ENCODE assay signal across 8 cellular contexts in the genomic region with DNA sequence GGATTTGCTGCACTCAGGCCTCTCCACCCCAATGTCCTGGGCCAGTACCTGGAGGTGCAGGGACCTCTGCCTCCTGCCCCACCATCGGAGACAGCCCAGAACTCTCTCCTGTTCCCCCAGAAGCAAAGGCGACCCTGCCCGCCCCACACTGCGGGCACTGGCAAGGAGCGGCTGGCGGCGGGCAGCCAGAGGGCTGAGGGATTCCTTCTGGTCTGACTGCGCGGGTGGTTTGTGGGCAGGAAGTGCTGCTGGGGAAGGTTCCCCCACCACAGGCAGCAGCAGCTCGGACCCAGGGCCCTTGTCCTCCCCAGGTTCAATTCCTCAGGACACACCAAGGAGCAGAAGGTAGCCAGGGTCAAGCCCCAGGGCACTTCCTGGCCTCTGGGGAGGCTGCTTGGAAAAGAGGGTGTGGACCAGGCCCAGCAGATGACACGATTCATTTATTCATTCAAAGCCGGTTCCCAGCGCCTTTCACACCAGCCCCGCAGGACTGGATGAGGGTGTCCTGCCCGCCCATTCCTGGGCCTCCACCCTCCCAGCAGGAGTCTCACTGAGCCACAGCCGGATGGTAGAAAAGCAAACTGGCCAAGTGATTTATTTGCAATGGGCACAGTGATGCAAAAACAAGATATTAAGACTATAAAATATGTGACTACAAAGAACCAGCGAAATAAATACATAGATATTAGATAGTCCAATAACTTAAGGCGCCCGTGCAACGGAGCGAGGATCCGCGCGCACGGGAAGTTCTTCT. TPM values are rescaled to one million over a fixed set of nuclear protein-coding genes. Genes with fewer than 3 reads are reported as not detected.
DNase-seq lines count a peak whose midpoint lies in the region; ATAC-seq and TF ChIP-seq lines count a peak whose summit lies in the region.

No MANE protein-coding gene starts in this region.

- H3K9ac ChIP-seq in adipocyte (ENCODE audit: low read length) (peak overlapping the region; percentile 79), iPS-15b (ENCODE audit: low read depth, low read length) (no peak overlapping the region)

- peaks cover 19% of the 10 kb centered on the region for H3K4me1 Mint-ChIP-seq in activated naive CD4-positive, alpha-beta T cell treated with anti-CD3 and anti-CD28 coated beads for 36 hours (ENCODE audit: low read depth)

- ATAC-seq in thoracic aorta (ENCODE audit: insufficient number of reproducible peaks, low FRiP score, low read depth) = no peak
- no peak for ATAC-seq in HG02840 (IDR thresholded peaks at IDR 0.05; ENCODE audit: low FRiP score, unreplicated experiment)
- no peak for ATAC-seq in GM19328 (IDR thresholded peaks at IDR 0.05; ENCODE audit: unreplicated experiment)
- no peak for ATAC-seq in HG03432 (IDR thresholded peaks at IDR 0.05; ENCODE audit: unreplicated experiment)

- no peak for DNase-seq in activated naive CD4-positive, alpha-beta T cell treated with anti-CD3 and anti-CD28 coated beads for 36 hours
- no peak for DNase-seq in activated naive CD4-positive, alpha-beta T cell (lab: John Stamatoyannopoulos, UW)
- DNase-seq in adipocyte (ENCODE audit: low read depth) (peak; percentile 49), thoracic aorta (ENCODE audit: low spot score) (no peak)

- CTCF ChIA-PET in activated naive CD4-positive, alpha-beta T cell treated with anti-CD3 and anti-CD28 coated beads for 36 hours (lab: Charles Lee) = interaction anchor here (2.2 kb wide), 1 partner anchor 36 kb away, joined by 18 read pairs; no protein-coding TSS in a partner anchor

- intact Hi-C loops in activated naive CD4-positive, alpha-beta T cell treated with anti-CD3 and anti-CD28 coated beads for 36 hours (cut with micrococcal nuclease) = no loop called here

- H3K4me3 ChIP-seq in adipocyte (ENCODE audit: low read length) (peak overlapping the region; percentile 81), iPS-15b (ENCODE audit: low read depth, low read length) (peak overlapping the region; percentile 54), thoracic aorta (peak overlapping the region; percentile 85)

- no peaks in the 10 kb centered on the region for H3K36me3 Mint-ChIP-seq in activated naive CD4-positive, alpha-beta T cell treated with anti-CD3 and anti-CD28 coated beads for 36 hours (ENCODE audit: low read depth)

- no peaks in the 10 kb centered on the region for H3K36me3 ChIP-seq in adipocyte (ENCODE audit: control insufficient read depth, insufficient read depth, low read length, severe bottlenecking)
- no peaks in the 10 kb centered on the region for H3K36me3 ChIP-seq in iPS-15b (ENCODE audit: control insufficient read depth, insufficient read depth, low read length)
- no peaks in the 10 kb centered on the region for H3K36me3 ChIP-seq in thoracic aorta

- peaks cover 20% of the 10 kb centered on the region for H3K27me3 Mint-ChIP-seq in activated naive CD4-positive, alpha-beta T cell treated with anti-CD3 and anti-CD28 coated beads for 36 hours (ENCODE audit: low read depth)

- peak overlapping the region; percentile 51 for H3K4me3 Mint-ChIP-seq in activated naive CD4-positive, alpha-beta T cell treated with anti-CD3 and anti-CD28 coated beads for 36 hours

- no peaks in the 10 kb centered on the region for H3K9me3 Mint-ChIP-seq in activated naive CD4-positive, alpha-beta T cell treated with anti-CD3 and anti-CD28 coated beads for 36 hours

- H3K27me3 ChIP-seq in adipocyte (replicated peaks; ENCODE audit: control insufficient read depth, insufficient read depth, low read length) = no peaks in the 10 kb centered on the region
- H3K27me3 ChIP-seq in iPS-15b (ENCODE audit: control insufficient read depth, insufficient read depth, low read length) = peaks cover 23% of the 10 kb centered on the region
- no peaks in the 10 kb centered on the region for H3K27me3 ChIP-seq in thoracic aorta (replicated peaks; ENCODE audit: insufficient read depth)

- H3K27ac ChIP-seq in thoracic aorta = no peak overlapping the region

- TF ChIP-seq CTCF in thoracic aorta (IDR thresholded peaks at IDR 0.05) = no peak

- no peak overlapping the region for H3K27ac Mint-ChIP-seq in activated naive CD4-positive, alpha-beta T cell treated with anti-CD3 and anti-CD28 coated beads for 36 hours

- H3K4me1 ChIP-seq in adipocyte (ENCODE audit: control insufficient read depth, insufficient read depth, low read length) = peaks cover 20% of the 10 kb centered on the region
- H3K4me1 ChIP-seq in iPS-15b (ENCODE audit: control insufficient read depth, insufficient read depth, low read length) = no peaks in the 10 kb centered on the region
- peaks cover 3 to 31% of the 10 kb centered on the region in 2 donors for H3K4me1 ChIP-seq in thoracic aorta (ENCODE audit: control insufficient read depth in 1 of 2, low read depth in 2 of 2)

- no peaks in the 10 kb centered on the region for H3K9me3 ChIP-seq in adipocyte (ENCODE audit: control insufficient read depth, low read length)
- no peaks in the 10 kb centered on the region for H3K9me3 ChIP-seq in iPS-15b (ENCODE audit: control insufficient read depth, insufficient read depth, low read length)
- no peaks in the 10 kb centered on the region for H3K9me3 ChIP-seq in thoracic aorta

RNA-seq across cellular contexts. Expression of gene PHLDA2, which starts 1.2 kb away (rescaled TPM):
- 1 to 10 TPM; 2.8 to 3.6 TPM for total RNA-seq in activated naive CD4-positive, alpha-beta T cell treated with anti-CD3 and anti-CD28 coated beads for 36 hours
- total RNA-seq in thoracic aorta = 10 to 100 TPM; 14.4 to 21.3 TPM

RNA-seq across cellular contexts. Expression of gene CDKN1C, which starts 42.5 kb away (rescaled TPM):
- total RNA-seq in activated naive CD4-positive, alpha-beta T cell treated with anti-CD3 and anti-CD28 coated beads for 36 hours = under 1 TPM; 0.17 to 0.26 TPM
- total RNA-seq in thoracic aorta = 10 to 100 TPM; 17.1 to 25.0 TPM

Comparison
In these comparisons a context has a peak if more than half of its experiments do, and no peak if none do; other contexts are left out.
1. RNA of gene CDKN1C, which starts 42.5 kb away (total RNA-seq): 17.1 to 25.0 TPM in thoracic aorta; 0.17 to 0.26 TPM in activated naive CD4-positive, alpha-beta T cell treated with anti-CD3 and anti-CD28 coated beads for 36 hours; every median in the first group is over 10 times any median in the second.
2. Peak in every context shown above with its lines, with median percentiles within 50 percentile points of each other: H3K4me3 ChIP-seq.